In the genomic region with DNA sequence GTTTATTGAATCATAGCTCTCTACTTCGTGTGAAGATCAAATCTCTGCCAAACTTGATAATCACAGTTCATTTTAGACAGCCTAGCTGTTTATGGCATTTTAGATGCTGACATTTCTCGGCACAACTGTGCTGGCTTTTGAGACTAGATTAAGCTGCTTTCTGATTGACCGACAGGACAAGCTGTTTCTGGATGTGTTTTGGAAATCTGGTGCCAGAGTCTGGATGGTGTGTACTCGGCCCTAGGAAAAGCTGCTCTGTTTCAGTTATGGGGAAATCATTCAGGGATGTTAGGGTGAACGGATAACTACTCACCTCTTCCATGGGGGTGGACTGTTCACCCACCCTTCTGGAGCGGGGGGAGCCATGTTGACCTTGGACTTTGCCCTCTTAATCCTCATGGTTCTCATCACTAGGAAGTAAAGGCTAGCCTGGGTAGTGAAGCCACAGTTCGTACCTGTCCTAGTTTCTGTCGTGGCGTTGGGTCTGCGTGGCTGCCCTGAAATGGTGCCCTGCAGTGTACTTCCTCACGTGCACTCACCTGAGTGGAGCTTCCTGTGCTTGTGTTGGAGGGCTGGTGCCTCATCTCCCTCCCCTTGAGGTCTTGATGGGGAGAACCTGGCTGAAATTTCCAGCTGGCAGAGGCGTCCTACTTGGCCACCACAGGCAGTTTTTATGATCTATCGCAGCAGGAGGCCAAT, we compare ENCODE assay signal across 1 cellular context.
A peak's percentile ranks its signal among the peaks of the same experiment; 100 is the strongest.
TF ChIP-seq lines count a peak whose summit lies in the region.

No MANE protein-coding gene starts in this region.

TF ChIP-seq in K562, 482 proteins besides CTCF, POLR2A, EP300 and RAD21:
- no peak for TF ChIP-seq ZNF124 (CRISPR knock-in tag; IDR thresholded peaks at IDR 0.05)
- TF ChIP-seq BHLHE40 (IDR thresholded peaks at IDR 0.05; ENCODE audit: low read length) = 0 out of 2 replicates have a peak, but pooled peaks have one; percentile 9
- TF ChIP-seq, protein P1, sequence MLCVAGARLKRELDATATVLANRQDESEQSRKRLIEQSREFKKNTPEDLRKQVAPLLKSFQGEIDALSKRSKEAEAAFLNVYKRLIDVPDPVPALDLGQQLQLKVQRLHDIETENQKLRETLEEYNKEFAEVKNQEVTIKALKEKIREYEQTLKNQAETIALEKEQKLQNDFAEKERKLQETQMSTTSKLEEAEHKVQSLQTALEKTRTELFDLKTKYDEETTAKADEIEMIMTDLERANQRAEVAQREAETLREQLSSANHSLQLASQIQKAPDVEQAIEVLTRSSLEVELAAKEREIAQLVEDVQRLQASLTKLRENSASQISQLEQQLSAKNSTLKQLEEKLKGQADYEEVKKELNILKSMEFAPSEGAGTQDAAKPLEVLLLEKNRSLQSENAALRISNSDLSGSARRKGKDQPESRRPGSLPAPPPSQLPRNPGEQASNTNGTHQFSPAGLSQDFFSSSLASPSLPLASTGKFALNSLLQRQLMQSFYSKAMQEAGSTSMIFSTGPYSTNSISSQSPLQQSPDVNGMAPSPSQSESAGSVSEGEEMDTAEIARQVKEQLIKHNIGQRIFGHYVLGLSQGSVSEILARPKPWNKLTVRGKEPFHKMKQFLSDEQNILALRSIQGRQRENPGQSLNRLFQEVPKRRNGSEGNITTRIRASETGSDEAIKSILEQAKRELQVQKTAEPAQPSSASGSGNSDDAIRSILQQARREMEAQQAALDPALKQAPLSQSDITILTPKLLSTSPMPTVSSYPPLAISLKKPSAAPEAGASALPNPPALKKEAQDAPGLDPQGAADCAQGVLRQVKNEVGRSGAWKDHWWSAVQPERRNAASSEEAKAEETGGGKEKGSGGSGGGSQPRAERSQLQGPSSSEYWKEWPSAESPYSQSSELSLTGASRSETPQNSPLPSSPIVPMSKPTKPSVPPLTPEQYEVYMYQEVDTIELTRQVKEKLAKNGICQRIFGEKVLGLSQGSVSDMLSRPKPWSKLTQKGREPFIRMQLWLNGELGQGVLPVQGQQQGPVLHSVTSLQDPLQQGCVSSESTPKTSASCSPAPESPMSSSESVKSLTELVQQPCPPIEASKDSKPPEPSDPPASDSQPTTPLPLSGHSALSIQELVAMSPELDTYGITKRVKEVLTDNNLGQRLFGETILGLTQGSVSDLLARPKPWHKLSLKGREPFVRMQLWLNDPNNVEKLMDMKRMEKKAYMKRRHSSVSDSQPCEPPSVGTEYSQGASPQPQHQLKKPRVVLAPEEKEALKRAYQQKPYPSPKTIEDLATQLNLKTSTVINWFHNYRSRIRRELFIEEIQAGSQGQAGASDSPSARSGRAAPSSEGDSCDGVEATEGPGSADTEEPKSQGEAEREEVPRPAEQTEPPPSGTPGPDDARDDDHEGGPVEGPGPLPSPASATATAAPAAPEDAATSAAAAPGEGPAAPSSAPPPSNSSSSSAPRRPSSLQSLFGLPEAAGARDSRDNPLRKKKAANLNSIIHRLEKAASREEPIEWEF (CRISPR knock-in tag; IDR thresholded peaks at IDR 0.05) = no peak
TF ChIP-seq in K562: peak in this region for 1.
